In genomic region chr2:48888096-48888495, GRCh38 we compare ENCODE assay signal across 1 cellular context.
TF ChIP-seq lines count a peak whose summit lies in the region.

No MANE protein-coding gene starts in this region.

TF ChIP-seq in GM23338, 12 proteins besides CTCF, POLR2A, EP300 and RAD21:
- TF ChIP-seq ZNF462 (CRISPR knock-in tag; IDR thresholded peaks at IDR 0.05) (no peak), NANOG (IDR thresholded peaks at IDR 0.05; ENCODE audit: borderline replicate concordance) (no peak), ZNF331 (CRISPR knock-in tag; IDR thresholded peaks at IDR 0.05; ENCODE audit: low read depth) (no peak)
TF ChIP-seq in GM23338: peak in this region for 0.
